In genomic region chr9:81335879-81336421, GRCh38 we compare ENCODE assay signal across 17 cellular contexts.
DNase-seq lines count a peak whose midpoint lies in the region; ATAC-seq and TF ChIP-seq lines count a peak whose summit lies in the region.
"Had no signal": no experiment of that assay in that cellular context is flagged by ENCODE, and none has a peak within 500 bp of the region (broad histone marks: within the 10 kb centered on the region; RNA-seq: fewer than 3 reads in every experiment).

No MANE protein-coding gene starts in this region.

- intact Hi-C loops in heart left ventricle (cut with DNase I) (no loop called here), Right ventricle myocardium inferior (cut with DNase I) (no loop called here)

- ATAC-seq in heart left ventricle (no peak), Right ventricle myocardium inferior (no peak)
- ATAC-seq: HCT116 had no signal

- H3K9me3 ChIP-seq in heart left ventricle: peaks cover 0 to 21% (median 10%) of the 10 kb centered on the region in 12 donors

- WGBS in heart left ventricle, 4 donors: 46 to 60% (median 56%) methylated on average over 3 of the region's 3 CpGs

- DNase-seq in heart left ventricle (peak in 3 of 5 donors; percentile 22 to 67 (median 33)), Right ventricle myocardium inferior (ENCODE audit: missing footprints) (no peak), MV-4-11 (lab: John Stamatoyannopoulos, UW) (peak; percentile 74), myocyte (ENCODE audit: low read depth) (peak; percentile 45), NCI-H82 treated with DMSO at 0.1 percent for 48 hours (lab: John Stamatoyannopoulos, UW; ENCODE audit: unreplicated experiment) (no peak), NCI-H2081 treated with DMSO at 0.1 percent for 48 hours (lab: John Stamatoyannopoulos, UW) (no peak), COLO668 (lab: John Stamatoyannopoulos, UW; ENCODE audit: unreplicated experiment) (no peak)
- DNase-seq: CD4-positive, alpha-beta T cell; DMS153; DMS79; GDM1; GOT3; H7; HFFc6 had no signal

- no peak overlapping the region for H3K4me3 ChIP-seq in heart left ventricle

- TF ChIP-seq POLR2A in heart left ventricle (IDR thresholded peaks at IDR 0.05): no peak

- no peak overlapping the region for H3K27ac ChIP-seq in heart left ventricle
- H3K27ac ChIP-seq: C4-2B, HL-60 had no signal

- peaks cover 0 to 4% (median 0%) of the 10 kb centered on the region in 12 donors for H3K4me1 ChIP-seq in heart left ventricle

- TF ChIP-seq CTCF in heart left ventricle (IDR thresholded peaks at IDR 0.05): no peak

- H3K27me3 ChIP-seq in heart left ventricle: no peaks in the 10 kb centered on the region

- H3K36me3 ChIP-seq in heart left ventricle: no peaks in the 10 kb centered on the region

Comparison
In these comparisons a context has a peak if more than half of its experiments do, and no peak if none do; other contexts are left out.
1. DNase-seq: peak in heart left ventricle (3 of 5), MV-4-11 (single experiment) and myocyte (single experiment); none in Right ventricle myocardium inferior (single experiment), NCI-H82 treated with DMSO at 0.1 percent for 48 hours (single experiment), NCI-H2081 treated with DMSO at 0.1 percent for 48 hours (single experiment) and COLO668 (single experiment).